13 cellular contexts compared by ENCODE assay signal in genomic region chr2:46845542-46846453, GRCh38.
DNase-seq lines count a peak whose midpoint lies in the region; ATAC-seq and TF ChIP-seq lines count a peak whose summit lies in the region.
"Had no signal": no experiment of that assay in that cellular context is flagged by ENCODE, and none has a peak within 500 bp of the region (broad histone marks: within the 10 kb centered on the region; RNA-seq: fewer than 3 reads in every experiment).

No MANE protein-coding gene starts in this region.

- ATAC-seq in lower lobe of right lung (no peak), HG02763 (IDR thresholded peaks at IDR 0.05; ENCODE audit: unreplicated experiment) (no peak)
- no peak for ATAC-seq in activated naive CD4-positive, alpha-beta T cell treated with anti-CD3 and anti-CD28 coated beads, Interleukin-2, amount 50 U/mL, for 72 hours
- no peak for ATAC-seq in activated naive CD8-positive, alpha-beta T cell treated with anti-CD3 and anti-CD28 coated beads, Interleukin-2, amount 50 U/mL, for 24 hours
- ATAC-seq: stimulated activated memory B cell treated with anti-CD40 and anti-IgM and Interleukin-4, amounts not matched to agents 10 μg/mL and 1 μg/mL and 100 μg/mL, for 72 hours had no signal

- intact Hi-C loops in colonic mucosa (cut with DNase I) (no loop called here), lower lobe of right lung (cut with DNase I) (no loop called here)

- H3K36me3 ChIP-seq in Peyer's patch, result no peaks in the 10 kb centered on the region
- no peaks in the 10 kb centered on the region for H3K36me3 ChIP-seq in colonic mucosa
- H3K36me3 ChIP-seq in lower lobe of right lung, result no peaks in the 10 kb centered on the region
- no peaks in the 10 kb centered on the region for H3K36me3 ChIP-seq in suprapubic skin

- H3K4me1 ChIP-seq in Peyer's patch (peaks cover 0 to 53% (median 28%) of the 10 kb centered on the region in 4 donors), colonic mucosa (peaks cover 33% of the 10 kb centered on the region), lower lobe of right lung (peaks cover 63% of the 10 kb centered on the region), suprapubic skin (peaks cover 63% of the 10 kb centered on the region)
- H3K4me1 ChIP-seq: Caco-2 had no signal

- no peaks in the 10 kb centered on the region for H3K9me3 Mint-ChIP-seq in activated naive CD4-positive, alpha-beta T cell treated with anti-CD3 and anti-CD28 coated beads, Interleukin-2, amount 50 U/mL, for 72 hours
- no peaks in the 10 kb centered on the region for H3K9me3 Mint-ChIP-seq in activated naive CD8-positive, alpha-beta T cell treated with anti-CD3 and anti-CD28 coated beads, Interleukin-2, amount 50 U/mL, for 24 hours
- H3K9me3 Mint-ChIP-seq: nephron progenitor cell; stimulated activated memory B cell treated with anti-CD40 and anti-IgM and Interleukin-4, amounts not matched to agents 10 μg/mL and 1 μg/mL and 100 μg/mL, for 72 hours had no signal

- peaks cover 11% of the 10 kb centered on the region for H3K27me3 Mint-ChIP-seq in activated naive CD8-positive, alpha-beta T cell treated with anti-CD3 and anti-CD28 coated beads, Interleukin-2, amount 50 U/mL, for 24 hours

- H3K4me1 Mint-ChIP-seq in activated naive CD8-positive, alpha-beta T cell treated with anti-CD3 and anti-CD28 coated beads, Interleukin-2, amount 50 U/mL, for 24 hours, result peaks cover 4% of the 10 kb centered on the region

- H3K27me3 ChIP-seq in Peyer's patch (no peaks in the 10 kb centered on the region), colonic mucosa (no peaks in the 10 kb centered on the region), lower lobe of right lung (ENCODE audit: low read depth) (no peaks in the 10 kb centered on the region), suprapubic skin (no peaks in the 10 kb centered on the region)

- no peak overlapping the region for H3K27ac Mint-ChIP-seq in activated naive CD4-positive, alpha-beta T cell treated with anti-CD3 and anti-CD28 coated beads, Interleukin-2, amount 50 U/mL, for 72 hours
- no peak overlapping the region for H3K27ac Mint-ChIP-seq in activated naive CD8-positive, alpha-beta T cell treated with anti-CD3 and anti-CD28 coated beads, Interleukin-2, amount 50 U/mL, for 24 hours
- H3K27ac Mint-ChIP-seq: nephron progenitor cell; stimulated activated memory B cell treated with anti-CD40 and anti-IgM and Interleukin-4, amounts not matched to agents 10 μg/mL and 1 μg/mL and 100 μg/mL, for 72 hours had no signal

- TF ChIP-seq CTCF in Peyer's patch (IDR thresholded peaks at IDR 0.05), result no peak
- TF ChIP-seq CTCF in colonic mucosa (IDR thresholded peaks at IDR 0.05), result no peak
- TF ChIP-seq CTCF in lower lobe of right lung (IDR thresholded peaks at IDR 0.05), result no peak
- TF ChIP-seq CTCF in suprapubic skin (IDR thresholded peaks at IDR 0.05), result no peak

- TF ChIP-seq POLR2A in Peyer's patch (IDR thresholded peaks at IDR 0.05) (no peak), suprapubic skin (IDR thresholded peaks at IDR 0.05) (no peak)

- H3K27ac ChIP-seq in Peyer's patch (peak overlapping the region in 3 of 4 donors; percentile 80 to 94 (median 86)), colonic mucosa (peak overlapping the region; percentile 93), lower lobe of right lung (peak overlapping the region; percentile 77), suprapubic skin (peak overlapping the region; percentile 91)

- H3K9me3 ChIP-seq in Peyer's patch (no peaks in the 10 kb centered on the region), colonic mucosa (no peaks in the 10 kb centered on the region), lower lobe of right lung (no peaks in the 10 kb centered on the region), suprapubic skin (no peaks in the 10 kb centered on the region)
- H3K9me3 ChIP-seq: Caco-2 had no signal

- no peak for TF ChIP-seq EP300 in suprapubic skin (IDR thresholded peaks at IDR 0.05)

- peak overlapping the region in 1 of 2 donors; percentile 77 for H3K9ac ChIP-seq in colonic mucosa (ENCODE audit: low read depth in 2 of 2, low read length in 2 of 2)

- H3K4me3 ChIP-seq in Peyer's patch (no peak overlapping the region), colonic mucosa (no peak overlapping the region), lower lobe of right lung (no peak overlapping the region), suprapubic skin (no peak overlapping the region)

- DNase-seq in Peyer's patch, result peak in 1 of 3 donors; percentile 35
- DNase-seq in colonic mucosa, result no peak
- no peak for DNase-seq in lower lobe of right lung
- DNase-seq in suprapubic skin (ENCODE audit: low spot score in 2 of 2), result peak in 1 of 2 donors; percentile 57
- no peak for DNase-seq in activated naive CD4-positive, alpha-beta T cell treated with anti-CD3 and anti-CD28 coated beads, Interleukin-2, amount 50 U/mL, for 72 hours (ENCODE audit: low spot score in 2 of 2)
- no peak for DNase-seq in activated naive CD8-positive, alpha-beta T cell treated with anti-CD3 and anti-CD28 coated beads, Interleukin-2, amount 50 U/mL, for 24 hours
- DNase-seq in HuH-7 (ENCODE audit: low spot score), result no peak
- DNase-seq: NCI-H524; nephron progenitor cell; stimulated activated CD4-positive, alpha-beta T cell treated with anti-CD3 and anti-CD28 coated beads, Interleukin-1b, Interleukin-23, amount 100 ng/mL, for 48 hours had no signal

- H3K36me3 Mint-ChIP-seq in activated naive CD4-positive, alpha-beta T cell treated with anti-CD3 and anti-CD28 coated beads, Interleukin-2, amount 50 U/mL, for 72 hours, result no peaks in the 10 kb centered on the region
- H3K36me3 Mint-ChIP-seq in activated naive CD8-positive, alpha-beta T cell treated with anti-CD3 and anti-CD28 coated beads, Interleukin-2, amount 50 U/mL, for 24 hours (ENCODE audit: low read depth), result no peaks in the 10 kb centered on the region
- H3K36me3 Mint-ChIP-seq: stimulated activated memory B cell treated with anti-CD40 and anti-IgM and Interleukin-4, amounts not matched to agents 10 μg/mL and 1 μg/mL and 100 μg/mL, for 72 hours had no signal

- WGBS in suprapubic skin, result 45% methylated on average over 16 of the region's 16 CpGs

- H3K4me3 Mint-ChIP-seq in activated naive CD8-positive, alpha-beta T cell treated with anti-CD3 and anti-CD28 coated beads, Interleukin-2, amount 50 U/mL, for 24 hours, result no peak overlapping the region
- H3K4me3 Mint-ChIP-seq: nephron progenitor cell; stimulated activated memory B cell treated with anti-CD40 and anti-IgM and Interleukin-4, amounts not matched to agents 10 μg/mL and 1 μg/mL and 100 μg/mL, for 72 hours had no signal
